Comparison of ENCODE assay signal across 1 cellular context in the genomic region with DNA sequence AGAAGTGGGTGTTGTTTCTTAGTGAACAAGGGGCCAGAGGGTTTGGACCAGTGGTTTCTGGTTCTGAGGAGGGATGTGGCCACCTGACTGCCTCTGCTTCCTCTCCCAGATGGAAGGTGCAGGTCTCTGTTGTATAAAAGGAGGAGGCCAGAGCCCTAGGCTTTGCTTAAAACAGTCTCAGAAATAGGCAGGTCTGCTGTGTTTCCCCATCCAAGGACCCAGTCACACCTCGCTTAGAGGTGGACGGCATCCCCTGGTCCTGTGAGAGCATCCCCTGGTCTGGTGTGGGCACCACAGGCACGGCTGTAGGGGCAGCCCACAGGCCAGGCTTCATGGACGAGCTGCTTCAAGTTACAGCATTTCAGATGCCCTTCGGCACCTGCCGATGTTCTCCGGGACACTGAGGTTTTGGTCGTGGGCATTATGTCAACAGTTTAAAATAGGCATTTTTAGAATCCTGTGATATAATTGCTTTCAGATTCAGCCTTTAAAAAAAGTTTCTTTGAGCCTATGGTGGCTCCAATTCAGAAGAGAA.
TF ChIP-seq lines count a peak whose summit lies in the region.

No MANE protein-coding gene starts in this region.

TF ChIP-seq in IMR-90, 13 proteins besides CTCF, POLR2A, EP300 and RAD21 (continued from another document):
- TF ChIP-seq, protein P1, sequence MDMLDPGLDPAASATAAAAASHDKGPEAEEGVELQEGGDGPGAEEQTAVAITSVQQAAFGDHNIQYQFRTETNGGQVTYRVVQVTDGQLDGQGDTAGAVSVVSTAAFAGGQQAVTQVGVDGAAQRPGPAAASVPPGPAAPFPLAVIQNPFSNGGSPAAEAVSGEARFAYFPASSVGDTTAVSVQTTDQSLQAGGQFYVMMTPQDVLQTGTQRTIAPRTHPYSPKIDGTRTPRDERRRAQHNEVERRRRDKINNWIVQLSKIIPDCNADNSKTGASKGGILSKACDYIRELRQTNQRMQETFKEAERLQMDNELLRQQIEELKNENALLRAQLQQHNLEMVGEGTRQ (IDR thresholded peaks at IDR 0.05; ENCODE audit: low read depth, low read length) = no peak
- TF ChIP-seq CEBPB (IDR thresholded peaks at IDR 0.05; ENCODE audit: low read depth, low read length) (no peak), MAZ (IDR thresholded peaks at IDR 0.05; ENCODE audit: borderline replicate concordance, low read depth, low read length) (no peak)
